32 cellular contexts compared by ENCODE assay signal in genomic region chr7:50292763-50293162, GRCh38. TPM values are rescaled to one million over a fixed set of nuclear protein-coding genes. Genes with fewer than 3 reads are reported as not detected.
A peak's percentile ranks its signal among the peaks of the same experiment; 100 is the strongest.
DNase-seq lines count a peak whose midpoint lies in the region; ATAC-seq, FAIRE-seq and TF ChIP-seq lines count a peak whose summit lies in the region.
"Had no signal": no experiment of that assay in that cellular context is flagged by ENCODE, and none has a peak within 500 bp of the region (broad histone marks: within the 10 kb centered on the region; RNA-seq: fewer than 3 reads in every experiment).

No MANE protein-coding gene starts in this region.

- H3K27ac Mint-ChIP-seq in activated CD4-positive, alpha-beta T cell treated with anti-CD3 and anti-CD28 coated beads, Interleukin-2, amount 10 ng/mL, durations not matched to agents 24 days and 14 days = peak overlapping the region; percentile 59
- H3K27ac Mint-ChIP-seq in naive B cell = peak overlapping the region in 4 of 6 donors; percentile 5 to 64 (median 22)
- H3K27ac Mint-ChIP-seq: CD8-positive, alpha-beta T cell; effector memory CD8-positive, alpha-beta T cell; T-helper 2 cell treated with Interferon-gamma antibody and Interleukin-4, amounts not matched to agents 5 μg/mL and 100 μg/mL, for 36 hours had no signal

- H3K4me1 Mint-ChIP-seq in activated CD4-positive, alpha-beta T cell treated with anti-CD3 and anti-CD28 coated beads, Interleukin-2, amount 10 ng/mL, durations not matched to agents 24 days and 14 days = peaks cover 25% of the 10 kb centered on the region
- H3K4me1 Mint-ChIP-seq in naive B cell = peaks cover 22 to 25% (median 24%) of the 10 kb centered on the region in 3 donors

- H3K27me3 ChIP-seq in Karpas-422 (ENCODE audit: low read length) = no peaks in the 10 kb centered on the region
- no peaks in the 10 kb centered on the region for H3K27me3 ChIP-seq in pancreas
- H3K27me3 ChIP-seq: tibial artery had no signal

- no peak overlapping the region for H3K4me2 ChIP-seq in Karpas-422 (ENCODE audit: low read depth, low read length, poor library complexity, severe bottlenecking)

- no peak for TF ChIP-seq CTCF in pancreas (IDR thresholded peaks at IDR 0.05)

- FAIRE-seq in pancreas (lab: Jason Lieb, UNC) = no peak
- FAIRE-seq: colon, G401.6, keratinocyte, small intestine had no signal

- H3K4me3 Mint-ChIP-seq in activated CD4-positive, alpha-beta T cell treated with anti-CD3 and anti-CD28 coated beads, Interleukin-2, amount 10 ng/mL, durations not matched to agents 24 days and 14 days = no peak overlapping the region
- no peak overlapping the region for H3K4me3 Mint-ChIP-seq in naive B cell
- H3K4me3 Mint-ChIP-seq: CD8-positive, alpha-beta T cell; effector memory CD8-positive, alpha-beta T cell had no signal

- H3K36me3 ChIP-seq in Karpas-422 (ENCODE audit: insufficient read depth, low read length) = no peaks in the 10 kb centered on the region
- no peaks in the 10 kb centered on the region for H3K36me3 ChIP-seq in pancreas
- H3K36me3 ChIP-seq: breast epithelium, gastrocnemius medialis, tibial artery, WERI-Rb-1 had no signal

- no peaks in the 10 kb centered on the region for H3K9me3 ChIP-seq in Karpas-422 (ENCODE audit: low read length)
- H3K9me3 ChIP-seq in pancreas = no peaks in the 10 kb centered on the region
- H3K9me3 ChIP-seq: breast epithelium, gastrocnemius medialis, tibial artery had no signal

- ATAC-seq in GM18868 (IDR thresholded peaks at IDR 0.05; ENCODE audit: unreplicated experiment) = peak; percentile 38
- peak; percentile 36 for ATAC-seq in HG03565 (IDR thresholded peaks at IDR 0.05; ENCODE audit: unreplicated experiment)
- ATAC-seq in naive B cell (ENCODE audit: low read depth in 2 of 2) = no peak
- no peak for ATAC-seq in pancreas
- ATAC-seq: CD8-positive, alpha-beta T cell; effector memory CD8-positive, alpha-beta T cell; esophagus mucosa; gastrocnemius medialis had no signal

- no peaks in the 10 kb centered on the region for H3K4me1 ChIP-seq in Karpas-422 (ENCODE audit: low read length)
- no peaks in the 10 kb centered on the region for H3K4me1 ChIP-seq in pancreas
- H3K4me1 ChIP-seq: breast epithelium, gastrocnemius medialis, tibial artery had no signal

- no peaks in the 10 kb centered on the region for H4K20me1 ChIP-seq in Karpas-422 (ENCODE audit: insufficient read depth, low read depth, low read length)

- intact Hi-C loops in activated CD4-positive, alpha-beta T cell treated with anti-CD3 and anti-CD28 coated beads, Interleukin-2, amount 10 ng/mL, durations not matched to agents 24 days and 14 days (cut with micrococcal nuclease) = loop anchor here (1.0 kb wide), 6 partner anchors 8 to 105 kb away; no protein-coding TSS in a partner anchor
- intact Hi-C loops in pancreas (cut with DNase I) = no loop called here

- no peaks in the 10 kb centered on the region for H3K36me3 Mint-ChIP-seq in activated CD4-positive, alpha-beta T cell treated with anti-CD3 and anti-CD28 coated beads, Interleukin-2, amount 10 ng/mL, durations not matched to agents 24 days and 14 days (ENCODE audit: low read depth)
- no peaks in the 10 kb centered on the region for H3K36me3 Mint-ChIP-seq in naive B cell
- H3K36me3 Mint-ChIP-seq: CD8-positive, alpha-beta T cell had no signal

- H3K9ac ChIP-seq in Karpas-422 (ENCODE audit: low read length) = no peak overlapping the region

- H3K27ac ChIP-seq in Karpas-422 (ENCODE audit: low read length) (no peak overlapping the region), pancreas (no peak overlapping the region)
- H3K27ac ChIP-seq: breast epithelium, gastrocnemius medialis, SK-N-MC, tibial artery, WERI-Rb-1 had no signal

- peaks cover 7% of the 10 kb centered on the region for H3K9me3 Mint-ChIP-seq in activated CD4-positive, alpha-beta T cell treated with anti-CD3 and anti-CD28 coated beads, Interleukin-2, amount 10 ng/mL, durations not matched to agents 24 days and 14 days
- no peaks in the 10 kb centered on the region for H3K9me3 Mint-ChIP-seq in naive B cell
- H3K9me3 Mint-ChIP-seq: CD8-positive, alpha-beta T cell; effector memory CD8-positive, alpha-beta T cell; T-helper 2 cell treated with Interferon-gamma antibody and Interleukin-4, amounts not matched to agents 5 μg/mL and 100 μg/mL, for 36 hours had no signal

- peaks cover 4% of the 10 kb centered on the region for H3K27me3 Mint-ChIP-seq in activated CD4-positive, alpha-beta T cell treated with anti-CD3 and anti-CD28 coated beads, Interleukin-2, amount 10 ng/mL, durations not matched to agents 24 days and 14 days
- H3K27me3 Mint-ChIP-seq in naive B cell = no peaks in the 10 kb centered on the region
- H3K27me3 Mint-ChIP-seq: effector memory CD8-positive, alpha-beta T cell had no signal

- no peak for DNase-seq in activated CD4-positive, alpha-beta T cell treated with anti-CD3 and anti-CD28 coated beads, Interleukin-2, amount 10 ng/mL, durations not matched to agents 24 days and 14 days
- no peak for DNase-seq in activated CD4-positive, alpha-beta T cell treated with anti-CD3 and anti-CD28 coated beads, Interleukin-2, amount 50 U/mL, for 48 hours
- DNase-seq in naive B cell (no peak), Karpas-422 (no peak), pancreas (no peak), SKM-1 treated with dmso at 0.1 percent for 144 hours (lab: John Stamatoyannopoulos, UW; ENCODE audit: unreplicated experiment) (no peak)
- DNase-seq: 8988T; amniotic stem cell; CD8-positive, alpha-beta T cell; DMS153; effector memory CD8-positive, alpha-beta T cell; gastrocnemius medialis; KBM-7; NCI-H2171; NCI-H526 treated with DMSO at 0.1 percent for 48 hours; RPMI8226; small intestine; stimulated activated naive CD4-positive, alpha-beta T cell treated with Interleukin-2 at 50 U/mL for 16 hours; tibial artery; WERI-Rb-1 had no signal

- no peaks in the 10 kb centered on the region for H3K9me2 ChIP-seq in Karpas-422 (replicated peaks; ENCODE audit: insufficient read depth, low read length)

- no peak overlapping the region for H2AFZ ChIP-seq in Karpas-422 (ENCODE audit: low read length)

- H3K4me3 ChIP-seq in Karpas-422 (ENCODE audit: low read length) (no peak overlapping the region), pancreas (no peak overlapping the region)
- H3K4me3 ChIP-seq: breast epithelium, gastrocnemius medialis, SK-N-MC, tibial artery had no signal

- H3K79me2 ChIP-seq in Karpas-422 (ENCODE audit: low read length) = no peaks in the 10 kb centered on the region

RNA-seq across cellular contexts. Expression of gene IKZF1, which starts 11.8 kb away (rescaled TPM):
- total RNA-seq in activated CD4-positive, alpha-beta T cell treated with anti-CD3 and anti-CD28 coated beads, Interleukin-2, amount 10 ng/mL, durations not matched to agents 24 days and 14 days = 282 and 292 TPM in 2 replicates
- polyA plus RNA-seq in naive B cell (ENCODE audit: low read depth in 6 of 6) (100 to 1,000 TPM; 127 to 347 (median 205) TPM), pancreas (under 1 TPM; 0.70 to 0.87 TPM)
- 117 and 118 TPM in 2 replicates for total RNA-seq in Karpas-422 (2014; rRNA removed; shearing (Covaris generic); ENCODE audit: low replicate concordance)
- 1 to 10 TPM in 5 of 6 donors, under 1 TPM in 1; 0.93 to 8.1 (median 2.6) TPM for total RNA-seq in pancreas
- total RNA-seq: HT1080, myocyte, renal cortical epithelial cell had no signal
- polyA plus RNA-seq: keratinocyte had no signal

Comparison
In these comparisons a context has a peak if more than half of its experiments do, and no peak if none do; other contexts are left out.
1. ATAC-seq: peak in GM18868 (single experiment) and HG03565 (single experiment); none in naive B cell (0 of 2) and pancreas (0 of 4).
2. RNA of gene IKZF1, which starts 11.8 kb away (total RNA-seq): 282 to 292 TPM in activated CD4-positive, alpha-beta T cell treated with anti-CD3 and anti-CD28 coated beads, Interleukin-2, amount 10 ng/mL, durations not matched to agents 24 days and 14 days and 117 to 118 TPM in Karpas-422; 0.93 to 8.1 TPM in pancreas; every median in the first group is over 10 times any median in the second.